Comparison of ENCODE assay signal across 10 cellular contexts in genomic region chr2:174078275-174078674, GRCh38.
DNase-seq lines count a peak whose midpoint lies in the region; ATAC-seq and TF ChIP-seq lines count a peak whose summit lies in the region.
"Had no signal": no experiment of that assay in that cellular context is flagged by ENCODE, and none has a peak within 500 bp of the region (broad histone marks: within the 10 kb centered on the region; RNA-seq: fewer than 3 reads in every experiment).

No MANE protein-coding gene starts in this region.

- no peaks in the 10 kb centered on the region for H3K4me1 Mint-ChIP-seq in activated T-cell treated with anti-CD3 and anti-CD28 coated beads, Interleukin-2, amount 50 U/mL, for 4 hours (ENCODE audit: low read depth)

- H3K27me3 ChIP-seq in OCI-LY3 (ENCODE audit: low read depth, low read length) (no peaks in the 10 kb centered on the region), spleen (replicated peaks in 1 of 7) (no peaks in the 10 kb centered on the region)

- no peak overlapping the region for H3K9ac ChIP-seq in OCI-LY3 (ENCODE audit: low read length)

- H3K36me3 ChIP-seq in OCI-LY3 (replicated peaks; ENCODE audit: low read depth, low read length): peaks cover 10% of the 10 kb centered on the region
- H3K36me3 ChIP-seq in spleen: peaks cover 0 to 25% (median 3%) of the 10 kb centered on the region in 6 donors

- no peak overlapping the region for H3K4me3 Mint-ChIP-seq in activated T-cell treated with anti-CD3 and anti-CD28 coated beads, Interleukin-2, amount 50 U/mL, for 4 hours

- intact Hi-C loops in spleen (cut with DNase I; ENCODE audit: low total_unique reads): no loop called here
- intact Hi-C loops in lower leg skin (cut with DNase I; ENCODE audit: low total_unique reads): no loop called here

- peak; percentile 6 for DNase-seq in DMS79 treated with DMSO at 0.1 percent for 48 hours (lab: John Stamatoyannopoulos, UW)
- DNase-seq in DMS79 (lab: John Stamatoyannopoulos, UW): no peak
- no peak for DNase-seq in epithelial cell of esophagus (ENCODE audit: low read depth)
- DNase-seq in spleen: no peak
- DNase-seq in activated T-cell treated with anti-CD3 and anti-CD28 coated beads, Interleukin-2, amount 50 U/mL, for 4 hours: no peak
- no peak for DNase-seq in lower leg skin (ENCODE audit: low spot score in 2 of 2)
- DNase-seq: effector CD8-positive, alpha-beta T cell; NCI-H524 treated with DMSO at 0.1 percent for 48 hours had no signal

- no peak for ATAC-seq in activated T-cell treated with anti-CD3 and anti-CD28 coated beads, Interleukin-2, amount 50 U/mL, for 4 hours
- ATAC-seq in GM19452 (IDR thresholded peaks at IDR 0.05; ENCODE audit: unreplicated experiment): no peak

- no peaks in the 10 kb centered on the region for H4K20me1 ChIP-seq in OCI-LY3 (ENCODE audit: insufficient read depth, low read length)

- H3K4me1 ChIP-seq in OCI-LY3 (ENCODE audit: low read length): no peaks in the 10 kb centered on the region
- H3K4me1 ChIP-seq in spleen: no peaks in the 10 kb centered on the region

- no peak overlapping the region for H3K27ac ChIP-seq in OCI-LY3 (ENCODE audit: low read length)
- H3K27ac ChIP-seq in spleen: no peak overlapping the region

- no peaks in the 10 kb centered on the region for H3K9me3 ChIP-seq in OCI-LY3 (ENCODE audit: insufficient read depth, low read length)
- H3K9me3 ChIP-seq in spleen: no peaks in the 10 kb centered on the region

- H3K9me3 Mint-ChIP-seq in activated T-cell treated with anti-CD3 and anti-CD28 coated beads, Interleukin-2, amount 50 U/mL, for 4 hours: no peaks in the 10 kb centered on the region

- no peaks in the 10 kb centered on the region for H3K79me2 ChIP-seq in OCI-LY3 (ENCODE audit: low read length)

- no peaks in the 10 kb centered on the region for H3K27me3 Mint-ChIP-seq in activated T-cell treated with anti-CD3 and anti-CD28 coated beads, Interleukin-2, amount 50 U/mL, for 4 hours (ENCODE audit: low read depth)

- H3K36me3 Mint-ChIP-seq in activated T-cell treated with anti-CD3 and anti-CD28 coated beads, Interleukin-2, amount 50 U/mL, for 4 hours (ENCODE audit: insufficient read depth): peaks cover 18% of the 10 kb centered on the region

- no peak for TF ChIP-seq POLR2A in spleen (IDR thresholded peaks at IDR 0.05)
- no peak for TF ChIP-seq POLR2A in lower leg skin (IDR thresholded peaks at IDR 0.05)

- H3K4me3 ChIP-seq in OCI-LY3 (ENCODE audit: low read length) (no peak overlapping the region), epithelial cell of esophagus (ENCODE audit: low read length) (no peak overlapping the region), spleen (no peak overlapping the region), lower leg skin (ENCODE audit: low read depth, poor library complexity, severe bottlenecking) (no peak overlapping the region)

- no peak overlapping the region for H2AFZ ChIP-seq in OCI-LY3 (ENCODE audit: low read depth, low read length)

- no peak overlapping the region for H3K4me2 ChIP-seq in OCI-LY3 (ENCODE audit: low read length)

- TF ChIP-seq CTCF in OCI-LY3 (IDR thresholded peaks at IDR 0.05; ENCODE audit: low read depth, low read length): peak; percentile 58
- TF ChIP-seq CTCF in epithelial cell of esophagus (IDR thresholded peaks at IDR 0.05; ENCODE audit: insufficient read depth, low read depth, low read length, missing control alignments): peak; percentile 38
- TF ChIP-seq CTCF in spleen (IDR thresholded peaks at IDR 0.05 in 8 of 11, conservative IDR thresholded peaks at IDR 0.05 in 3 of 11): peak in 6 of 11 experiments; percentile 20 to 42 (median 28)
- TF ChIP-seq CTCF in lower leg skin (IDR thresholded peaks at IDR 0.05): no peak

Comparison
In these comparisons a context has a peak if more than half of its experiments do, and no peak if none do; other contexts are left out.
1. CTCF ChIP-seq: peak in OCI-LY3 (single experiment), epithelial cell of esophagus (single experiment) and spleen (6 of 11); none in lower leg skin (0 of 3).